ENCODE assay signal across 8 cellular contexts in genomic region chr17:76268015-76268749, GRCh38. TPM values are rescaled to one million over a fixed set of nuclear protein-coding genes. Genes with fewer than 3 reads are reported as not detected.
A peak's percentile ranks its signal among the peaks of the same experiment; 100 is the strongest.
DNase-seq lines count a peak whose midpoint lies in the region; ATAC-seq and TF ChIP-seq lines count a peak whose summit lies in the region.

No MANE protein-coding gene starts in this region.

- TF ChIP-seq CTCF in BE2C (IDR thresholded peaks at IDR 0.05; ENCODE audit: low read depth, low read length), result no peak

- H3K36me3 ChIP-seq in SK-N-MC (ENCODE audit: insufficient read depth, low read length) (peaks cover 3% of the 10 kb centered on the region; the same call in 1 of the 2 replicates), adipocyte (ENCODE audit: control insufficient read depth, insufficient read depth, low read length, severe bottlenecking) (peaks cover 2% of the 10 kb centered on the region), BE2C (no peaks in the 10 kb centered on the region; the same call in 1 of the 2 replicates)

- peak overlapping the region; percentile 22 for H3K9ac ChIP-seq in SK-N-MC (ENCODE audit: insufficient read length)
- peak overlapping the region; percentile 75 for H3K9ac ChIP-seq in adipocyte (ENCODE audit: low read length)

- TF ChIP-seq POLR2A in GM18526 (IDR thresholded peaks at IDR 0.05; ENCODE audit: extremely low read depth, insufficient read length), result peak; percentile 90

- intact Hi-C loops in left ventricle myocardium superior (cut with micrococcal nuclease), result no loop called here

- DNase-seq in SK-N-MC (ENCODE audit: low read depth, low spot score) (no peak), adipocyte (ENCODE audit: low read depth) (peak; percentile 68), left ventricle myocardium superior (peak; percentile 85), BE2C (no peak)

- H3K4me1 ChIP-seq in adipocyte (ENCODE audit: control insufficient read depth, insufficient read depth, low read length), result peaks cover 55% of the 10 kb centered on the region
- H3K4me1 ChIP-seq in BE2C, result peaks cover 2% of the 10 kb centered on the region; the same call in 1 of the 2 replicates

- H3K4me3 ChIP-seq in SK-N-MC (peak overlapping the region; percentile 25), adipocyte (ENCODE audit: low read length) (peak overlapping the region; percentile 62), skin epidermis (peak overlapping the region in 5 of 7 experiments; percentile 4 to 97 (median 20)), BE2C (ENCODE audit: low read depth, low read length) (no peak overlapping the region)

- H3K27ac ChIP-seq in SK-N-MC, result peak overlapping the region; percentile 60
- peak overlapping the region in 20 of 21 experiments; percentile 37 to 99 (median 92) for H3K27ac ChIP-seq in skin epidermis

- H3K27me3 ChIP-seq in adipocyte (replicated peaks; ENCODE audit: control insufficient read depth, insufficient read depth, low read length) (no peaks in the 10 kb centered on the region), BE2C (no peaks in the 10 kb centered on the region)

- H3K9me3 ChIP-seq in SK-N-MC (ENCODE audit: low read depth, low read length) (no peaks in the 10 kb centered on the region), adipocyte (ENCODE audit: control insufficient read depth, low read length) (no peaks in the 10 kb centered on the region), BE2C (no peaks in the 10 kb centered on the region)

- ATAC-seq in left ventricle myocardium superior (peak; percentile 19), HG03095 (IDR thresholded peaks at IDR 0.05; ENCODE audit: unreplicated experiment) (no peak), HG03378 (IDR thresholded peaks at IDR 0.05; ENCODE audit: unreplicated experiment) (no peak)

RNA-seq across cellular contexts. Expression of gene UBALD2, which starts 3.0 kb away (rescaled TPM):
- 35.4 TPM for total RNA-seq in left ventricle myocardium superior
- 191 TPM for polyA plus RNA-seq in BE2C (2012; ENCODE audit: insufficient read depth, insufficient read length, low read depth)

RNA-seq across cellular contexts. Expression of gene RNF157, which starts 27.9 kb away (rescaled TPM):
- 18.0 TPM for total RNA-seq in left ventricle myocardium superior
- 10.1 TPM for polyA plus RNA-seq in BE2C (2012; ENCODE audit: insufficient read depth, insufficient read length, low read depth)

RNA-seq across cellular contexts. Expression of gene QRICH2, which starts 39.9 kb away (rescaled TPM):
- total RNA-seq in left ventricle myocardium superior, result 2.7 TPM
- 4.7 TPM for polyA plus RNA-seq in BE2C (2012; ENCODE audit: insufficient read depth, insufficient read length, low read depth)

Comparison
In these comparisons a context has a peak if more than half of its experiments do, and no peak if none do; other contexts are left out.
1. DNase-seq: peak in adipocyte (single experiment) and left ventricle myocardium superior (single experiment); none in SK-N-MC (single experiment) and BE2C (single experiment).